In genomic region chr3:16665282-16665741, GRCh38 we compare ENCODE assay signal across 1 cellular context.
TF ChIP-seq lines count a peak whose summit lies in the region.

No MANE protein-coding gene starts in this region.

TF ChIP-seq in A549, 52 proteins besides CTCF, POLR2A, EP300 and RAD21 (continued from another document):
- TF ChIP-seq ELK1 (IDR thresholded peaks at IDR 0.05; ENCODE audit: low read depth, low read length) (no peak), ESRRA (IDR thresholded peaks at IDR 0.05; ENCODE audit: borderline replicate concordance, low read length) (no peak)
TF ChIP-seq in A549: peak in this region for 0.
